1 cellular context compared by ENCODE assay signal in genomic region chr3:171805687-171806086, GRCh38.
TF ChIP-seq lines count a peak whose summit lies in the region.

No MANE protein-coding gene starts in this region.

TF ChIP-seq in GM23338, 12 proteins besides CTCF, POLR2A, EP300 and RAD21 (continued from another document):
- no peak for TF ChIP-seq REST (IDR thresholded peaks at IDR 0.05; ENCODE audit: unreplicated experiment)
- TF ChIP-seq EZH2phosphoT487 (IDR thresholded peaks at IDR 0.05; ENCODE audit: unreplicated experiment): no peak
- no peak for TF ChIP-seq ETS1 (IDR thresholded peaks at IDR 0.05)
- no peak for TF ChIP-seq EZH2 (IDR thresholded peaks at IDR 0.05; ENCODE audit: low read depth, unreplicated experiment)
- TF ChIP-seq STAT1 (IDR thresholded peaks at IDR 0.05; ENCODE audit: unreplicated experiment): no peak
